ENCODE assay signal across 10 cellular contexts in genomic region chr12:121925361-121925725, GRCh38. TPM values are rescaled to one million over a fixed set of nuclear protein-coding genes. Genes with fewer than 3 reads are reported as not detected.
A peak's percentile ranks its signal among the peaks of the same experiment; 100 is the strongest.
DNase-seq lines count a peak whose midpoint lies in the region; TF ChIP-seq lines count a peak whose summit lies in the region.
"Had no signal": no experiment of that assay in that cellular context is flagged by ENCODE, and none has a peak within 500 bp of the region (broad histone marks: within the 10 kb centered on the region; RNA-seq: fewer than 3 reads in every experiment).

No MANE protein-coding gene starts in this region.

- no peaks in the 10 kb centered on the region for H4K20me1 ChIP-seq in hepatocyte (ENCODE audit: insufficient read depth, poor library complexity, severe bottlenecking)

- H3K9me2 ChIP-seq in hepatocyte (replicated peaks; ENCODE audit: insufficient read depth): no peaks in the 10 kb centered on the region

- H3K79me2 ChIP-seq in hepatocyte: no peaks in the 10 kb centered on the region

- DNase-seq in GM04504 (ENCODE audit: low read depth) (peak; percentile 62), astrocyte of the hippocampus (ENCODE audit: low read depth, low spot score) (peak; percentile 39), hepatocyte (ENCODE audit: low spot score) (no peak), islet precursor cell (no peak), NCI-H2196 (lab: John Stamatoyannopoulos, UW; ENCODE audit: unreplicated experiment) (no peak)
- DNase-seq in activated CD4-positive, alpha-beta T cell treated with anti-CD3 and anti-CD28 coated beads, Interleukin-2, amount 50 U/mL, for 4 hours: no peak
- DNase-seq in activated CD4-positive, CD25-positive, alpha-beta regulatory T cell treated with anti-CD3 and anti-CD28 coated beads, Interleukin-2, amount 50 U/mL, for 72 hours: no peak
- DNase-seq: DMS79 treated with DMSO at 0.1 percent for 48 hours had no signal

- H3K9ac ChIP-seq in skeletal muscle tissue (ENCODE audit: low read depth in 1 of 3, low read length in 3 of 3): peak overlapping the region; percentile 4 to 54 (median 46)

- WGBS in hepatocyte (ENCODE audit: low lambda C conversion rate, missing lambda C conversion rate): 36% methylated on average over 7 of the region's 7 CpGs

- H3K27me3 ChIP-seq in hepatocyte: no peaks in the 10 kb centered on the region
- no peaks in the 10 kb centered on the region for H3K27me3 ChIP-seq in skeletal muscle tissue (ENCODE audit: control insufficient read depth in 3 of 3, insufficient read depth in 3 of 3, low read length in 3 of 3)

- peaks cover 6% of the 10 kb centered on the region for H3K4me1 ChIP-seq in hepatocyte (ENCODE audit: insufficient read depth)
- peaks cover 7 to 14% (median 11%) of the 10 kb centered on the region in 3 donors for H3K4me1 ChIP-seq in skeletal muscle tissue (ENCODE audit: control insufficient read depth in 3 of 3, insufficient read depth in 3 of 3, low read length in 3 of 3)

- no peak for TF ChIP-seq CTCF in hepatocyte (IDR thresholded peaks at IDR 0.05; ENCODE audit: poor library complexity)

- H3K27ac ChIP-seq in hepatocyte (peak overlapping the region; percentile 91), skeletal muscle tissue (ENCODE audit: low read depth, low read length) (peak overlapping the region; percentile 59)
- H3K27ac ChIP-seq: PC-9 had no signal

- H3K4me3 ChIP-seq in hepatocyte: no peak overlapping the region
- peak overlapping the region in 2 of 3 donors; percentile 31 to 55 for H3K4me3 ChIP-seq in skeletal muscle tissue (ENCODE audit: low read length in 3 of 3)
- H3K4me3 ChIP-seq: PC-9 had no signal

- peak overlapping the region; percentile 67 for H2AFZ ChIP-seq in hepatocyte
- H2AFZ ChIP-seq: PC-9 had no signal

- H3K36me3 ChIP-seq in hepatocyte (replicated peaks; ENCODE audit: insufficient read depth, low read depth): no peaks in the 10 kb centered on the region
- no peaks in the 10 kb centered on the region for H3K36me3 ChIP-seq in skeletal muscle tissue (ENCODE audit: control insufficient read depth in 3 of 3, insufficient read depth in 3 of 3, low read length in 3 of 3)

- H3K9me3 ChIP-seq in hepatocyte (ENCODE audit: low read depth) (no peaks in the 10 kb centered on the region), skeletal muscle tissue (ENCODE audit: control insufficient read depth in 3 of 3, low read length in 3 of 3) (no peaks in the 10 kb centered on the region)

- peak overlapping the region; percentile 64 for H3K4me2 ChIP-seq in hepatocyte
- H3K4me2 ChIP-seq: PC-9 had no signal

RNA-seq across cellular contexts. Expression of gene CFAP251, which starts 7.0 kb away (rescaled TPM):
- 1.6 and 3.7 TPM in 2 replicates for total RNA-seq in hepatocyte
- polyA plus RNA-seq in hepatocyte: 3.0 and 8.5 TPM in 2 replicates
- 2.6 TPM for total RNA-seq in skeletal muscle tissue

RNA-seq across cellular contexts. Expression of gene PSMD9, which starts 36.8 kb away (rescaled TPM):
- 61.4 and 106 TPM in 2 replicates for total RNA-seq in hepatocyte
- polyA plus RNA-seq in hepatocyte: 105 and 114 TPM in 2 replicates
- 13.0 TPM for total RNA-seq in skeletal muscle tissue

Comparison
In these comparisons a context has a peak if more than half of its experiments do, and no peak if none do; other contexts are left out.
1. DNase-seq: peak in GM04504 (single experiment) and astrocyte of the hippocampus (single experiment); none in hepatocyte (single experiment), activated CD4-positive, alpha-beta T cell treated with anti-CD3 and anti-CD28 coated beads, Interleukin-2, amount 50 U/mL, for 4 hours (0 of 2), islet precursor cell (single experiment), activated CD4-positive, CD25-positive, alpha-beta regulatory T cell treated with anti-CD3 and anti-CD28 coated beads, Interleukin-2, amount 50 U/mL, for 72 hours (single experiment) and NCI-H2196 (single experiment).